12 cellular contexts compared by ENCODE assay signal in genomic region chr13:99311137-99311536, GRCh38. TPM values are rescaled to one million over a fixed set of nuclear protein-coding genes. Genes with fewer than 3 reads are reported as not detected.
DNase-seq lines count a peak whose midpoint lies in the region; ATAC-seq lines count a peak whose summit lies in the region.
"Had no signal": no experiment of that assay in that cellular context is flagged by ENCODE, and none has a peak within 500 bp of the region (broad histone marks: within the 10 kb centered on the region; RNA-seq: fewer than 3 reads in every experiment).

No MANE protein-coding gene starts in this region.

- peak overlapping the region; percentile 80 for H3K27ac Mint-ChIP-seq in T-helper 2 cell treated with Interferon-gamma antibody and Interleukin-4, amounts not matched to agents 5 μg/mL and 100 μg/mL, for 36 hours
- H3K27ac Mint-ChIP-seq in T-cell, result peak overlapping the region; percentile 95 to 96
- H3K27ac Mint-ChIP-seq in dendritic cell treated with granulocyte-macrophage colony-stimulating factor and Interleukin-4, amounts not matched to agents 40 ng/mL and 50 ng/mL, for 4 days, result peak overlapping the region; percentile 94
- H3K27ac Mint-ChIP-seq: activated naive CD8-positive, alpha-beta T cell treated with anti-CD3 and anti-CD28 coated beads, Interleukin-2, amount 10 ng/mL, durations not matched to agents 7 days and 5 days had no signal

- DNase-seq in T-helper 2 cell treated with Interferon-gamma antibody and Interleukin-4, amounts not matched to agents 5 μg/mL and 100 μg/mL, for 36 hours (ENCODE audit: low spot score), result peak; percentile 58
- no peak for DNase-seq in T-helper 2 cell
- no peak for DNase-seq in T-cell
- DNase-seq in KG1 (lab: John Stamatoyannopoulos, UW), result no peak
- DNase-seq in NCI-H524 (lab: John Stamatoyannopoulos, UW), result no peak
- DNase-seq in AML-193 (lab: John Stamatoyannopoulos, UW), result no peak
- DNase-seq: 8988T; activated naive CD8-positive, alpha-beta T cell treated with anti-CD3 and anti-CD28 coated beads, Interleukin-2, amount 10 ng/mL, durations not matched to agents 7 days and 5 days; left colon; NCI-H82 had no signal

- H3K4me3 ChIP-seq in skin epidermis, result no peak overlapping the region

- no peaks in the 10 kb centered on the region for H3K27me3 Mint-ChIP-seq in T-helper 2 cell treated with Interferon-gamma antibody and Interleukin-4, amounts not matched to agents 5 μg/mL and 100 μg/mL, for 36 hours (ENCODE audit: low read depth)
- no peaks in the 10 kb centered on the region for H3K27me3 Mint-ChIP-seq in T-cell
- H3K27me3 Mint-ChIP-seq in dendritic cell treated with granulocyte-macrophage colony-stimulating factor and Interleukin-4, amounts not matched to agents 40 ng/mL and 50 ng/mL, for 4 days, result no peaks in the 10 kb centered on the region
- H3K27me3 Mint-ChIP-seq: activated naive CD8-positive, alpha-beta T cell treated with anti-CD3 and anti-CD28 coated beads, Interleukin-2, amount 10 ng/mL, durations not matched to agents 7 days and 5 days had no signal

- CTCF ChIA-PET in T-cell (lab: Charles Lee), result no interaction called here

- intact Hi-C loops in dendritic cell treated with granulocyte-macrophage colony-stimulating factor and Interleukin-4, amounts not matched to agents 40 ng/mL and 50 ng/mL, for 4 days (cut with micrococcal nuclease), result no loop called here

- peak overlapping the region; percentile 66 for H3K4me3 Mint-ChIP-seq in T-helper 2 cell treated with Interferon-gamma antibody and Interleukin-4, amounts not matched to agents 5 μg/mL and 100 μg/mL, for 36 hours
- peak overlapping the region; percentile 48 to 59 (median 56) for H3K4me3 Mint-ChIP-seq in T-cell
- no peak overlapping the region for H3K4me3 Mint-ChIP-seq in dendritic cell treated with granulocyte-macrophage colony-stimulating factor and Interleukin-4, amounts not matched to agents 40 ng/mL and 50 ng/mL, for 4 days
- H3K4me3 Mint-ChIP-seq: activated naive CD8-positive, alpha-beta T cell treated with anti-CD3 and anti-CD28 coated beads, Interleukin-2, amount 10 ng/mL, durations not matched to agents 7 days and 5 days had no signal

- POLR2A ChIA-PET in T-cell (lab: Charles Lee), result interaction anchor here (0.6 to 1.1 kb wide), 3 partner anchors 11 to 197 kb away, joined by 3 to 6 read pairs (median 4); no protein-coding TSS in a partner anchor

- no peak for ATAC-seq in T-cell (replicated peaks in 1 of 4)
- ATAC-seq: left colon had no signal

- peaks cover 61% of the 10 kb centered on the region for H3K4me1 Mint-ChIP-seq in T-helper 2 cell treated with Interferon-gamma antibody and Interleukin-4, amounts not matched to agents 5 μg/mL and 100 μg/mL, for 36 hours (ENCODE audit: low read depth)
- peaks cover 88 to 95% (median 89%) of the 10 kb centered on the region in 3 donors for H3K4me1 Mint-ChIP-seq in T-cell
- H3K4me1 Mint-ChIP-seq in dendritic cell treated with granulocyte-macrophage colony-stimulating factor and Interleukin-4, amounts not matched to agents 40 ng/mL and 50 ng/mL, for 4 days (ENCODE audit: low read depth), result peaks cover 77% of the 10 kb centered on the region

- no peaks in the 10 kb centered on the region for H3K9me3 Mint-ChIP-seq in T-helper 2 cell treated with Interferon-gamma antibody and Interleukin-4, amounts not matched to agents 5 μg/mL and 100 μg/mL, for 36 hours
- no peaks in the 10 kb centered on the region for H3K9me3 Mint-ChIP-seq in T-cell
- peaks cover 7% of the 10 kb centered on the region for H3K9me3 Mint-ChIP-seq in dendritic cell treated with granulocyte-macrophage colony-stimulating factor and Interleukin-4, amounts not matched to agents 40 ng/mL and 50 ng/mL, for 4 days

- peaks cover 32% of the 10 kb centered on the region for H3K36me3 Mint-ChIP-seq in T-helper 2 cell treated with Interferon-gamma antibody and Interleukin-4, amounts not matched to agents 5 μg/mL and 100 μg/mL, for 36 hours (ENCODE audit: low read depth)
- H3K36me3 Mint-ChIP-seq in T-cell, result peaks cover 17% of the 10 kb centered on the region
- H3K36me3 Mint-ChIP-seq in dendritic cell treated with granulocyte-macrophage colony-stimulating factor and Interleukin-4, amounts not matched to agents 40 ng/mL and 50 ng/mL, for 4 days (ENCODE audit: low read depth), result peaks cover 44% of the 10 kb centered on the region

- peak overlapping the region in 16 of 21 experiments; percentile 15 to 87 (median 72) for H3K27ac ChIP-seq in skin epidermis

RNA-seq across cellular contexts. Expression of gene GPR183, which starts 3.9 kb away (rescaled TPM):
- 100 to 1,000 TPM in 3 of 5 donors, 10 to 100 TPM in 2; 69.9 to 152 (median 100) TPM for total RNA-seq in T-cell

RNA-seq across cellular contexts. Expression of gene GPR18, which starts 53.0 kb away (rescaled TPM):
- 10 to 100 TPM; 15.2 to 26.7 (median 16.7) TPM for total RNA-seq in T-cell
